In genomic region chr22:36860438-36860820, GRCh38 we compare ENCODE assay signal across 18 cellular contexts. TPM values are rescaled to one million over a fixed set of nuclear protein-coding genes. Genes with fewer than 3 reads are reported as not detected.
DNase-seq lines count a peak whose midpoint lies in the region; ATAC-seq and TF ChIP-seq lines count a peak whose summit lies in the region.
"Had no signal": no experiment of that assay in that cellular context is flagged by ENCODE, and none has a peak within 500 bp of the region (broad histone marks: within the 10 kb centered on the region; RNA-seq: fewer than 3 reads in every experiment).

No MANE protein-coding gene starts in this region.

- CTCF ChIA-PET in activated naive CD4-positive, alpha-beta T cell treated with anti-CD3 and anti-CD28 coated beads, Interleukin-2, amount 10 ng/mL, durations not matched to agents 7 days and 5 days (lab: Charles Lee) = interaction anchor here (1.1 to 11.3 kb wide), 5 partner anchors 8 to 314 kb away, joined by 3 to 211 read pairs (median 3); no protein-coding TSS in a partner anchor
- CTCF ChIA-PET in T-cell (lab: Charles Lee) = interaction anchor here (0.7 to 1.3 kb wide), 4 partner anchors 31 to 750 kb away, joined by 3 read pairs; no protein-coding TSS in a partner anchor

- POLR2A ChIA-PET in T-cell (lab: Charles Lee) = no interaction called here

- H3K27ac Mint-ChIP-seq in activated naive CD4-positive, alpha-beta T cell treated with anti-CD3 and anti-CD28 coated beads, Interleukin-2, amount 10 ng/mL, durations not matched to agents 7 days and 5 days = peak overlapping the region; percentile 94
- peak overlapping the region; percentile 83 to 94 for H3K27ac Mint-ChIP-seq in T-cell

- H3K9me3 Mint-ChIP-seq in activated naive CD4-positive, alpha-beta T cell treated with anti-CD3 and anti-CD28 coated beads, Interleukin-2, amount 10 ng/mL, durations not matched to agents 7 days and 5 days = no peaks in the 10 kb centered on the region
- no peaks in the 10 kb centered on the region for H3K9me3 Mint-ChIP-seq in T-cell

- 95 to 100% methylated on average over 2 of the region's 2 CpGs for WGBS in upper lobe of left lung, 2 donors
- 97 to 98% methylated on average over 2 of the region's 2 CpGs for WGBS in lower leg skin, 2 donors
- WGBS in hepatocyte (ENCODE audit: low lambda C conversion rate, missing lambda C conversion rate) = 100% methylated on average over 2 of the region's 2 CpGs

- TF ChIP-seq EP300 in upper lobe of left lung (IDR thresholded peaks at IDR 0.05) = no peak

- ATAC-seq in T-cell (replicated peaks in 1 of 4) = no peak
- no peak for ATAC-seq in upper lobe of left lung (ENCODE audit: low FRiP score in 2 of 2)
- no peak for ATAC-seq in HG02623 (IDR thresholded peaks at IDR 0.05; ENCODE audit: unreplicated experiment)
- ATAC-seq: Panc1 had no signal

- no peaks in the 10 kb centered on the region for H4K20me1 ChIP-seq in hepatocyte (ENCODE audit: insufficient read depth, poor library complexity, severe bottlenecking)

- peaks cover 35% of the 10 kb centered on the region for H3K4me1 Mint-ChIP-seq in activated naive CD4-positive, alpha-beta T cell treated with anti-CD3 and anti-CD28 coated beads, Interleukin-2, amount 10 ng/mL, durations not matched to agents 7 days and 5 days
- peaks cover 20 to 34% (median 29%) of the 10 kb centered on the region in 3 donors for H3K4me1 Mint-ChIP-seq in T-cell

- no peak for DNase-seq in activated naive CD4-positive, alpha-beta T cell treated with anti-CD3 and anti-CD28 coated beads, Interleukin-2, amount 10 ng/mL, durations not matched to agents 7 days and 5 days
- no peak for DNase-seq in activated naive CD4-positive, alpha-beta T cell treated with Interleukin-2 at 50 U/mL for 16 hours
- no peak for DNase-seq in T-cell
- no peak for DNase-seq in effector memory CD4-positive, alpha-beta T cell
- DNase-seq in upper lobe of left lung = no peak
- no peak for DNase-seq in lower leg skin (ENCODE audit: low spot score in 2 of 2)
- DNase-seq in hepatocyte (ENCODE audit: low spot score) = no peak
- DNase-seq: activated CD4-positive, alpha-beta T cell treated with anti-CD3 and anti-CD28 coated beads for 1 hour; DMS79; NCI-H1436 treated with DMSO at 0.1 percent for 48 hours had no signal

- H3K4me2 ChIP-seq in hepatocyte = no peak overlapping the region
- H3K4me2 ChIP-seq: KMS-11 had no signal

- H3K27ac ChIP-seq in effector memory CD4-positive, alpha-beta T cell (ENCODE audit: insufficient read depth, low read length, poor library complexity, severe bottlenecking) = peak overlapping the region; percentile 45
- H3K27ac ChIP-seq in upper lobe of left lung (peak overlapping the region; percentile 2 to 91 (median 86)), hepatocyte (no peak overlapping the region)
- H3K27ac ChIP-seq: KMS-11, parathyroid adenoma had no signal

- H3K27me3 ChIP-seq in effector memory CD4-positive, alpha-beta T cell (replicated peaks; ENCODE audit: control insufficient read depth, insufficient read depth, low read length, poor library complexity, severe bottlenecking) = no peaks in the 10 kb centered on the region
- no peaks in the 10 kb centered on the region for H3K27me3 ChIP-seq in upper lobe of left lung
- peaks cover 17% of the 10 kb centered on the region for H3K27me3 ChIP-seq in hepatocyte

- no peaks in the 10 kb centered on the region for H3K79me2 ChIP-seq in hepatocyte
- H3K79me2 ChIP-seq: parathyroid adenoma had no signal

- peak overlapping the region; percentile 51 for H3K4me3 Mint-ChIP-seq in activated naive CD4-positive, alpha-beta T cell treated with anti-CD3 and anti-CD28 coated beads, Interleukin-2, amount 10 ng/mL, durations not matched to agents 7 days and 5 days
- H3K4me3 Mint-ChIP-seq in T-cell = peak overlapping the region; percentile 49 to 65 (median 64)

- no peaks in the 10 kb centered on the region for H3K9me3 ChIP-seq in effector memory CD4-positive, alpha-beta T cell (ENCODE audit: control insufficient read depth, low read length)
- H3K9me3 ChIP-seq in upper lobe of left lung (no peaks in the 10 kb centered on the region), hepatocyte (ENCODE audit: low read depth) (no peaks in the 10 kb centered on the region)
- H3K9me3 ChIP-seq: mucosa of descending colon had no signal

- no peaks in the 10 kb centered on the region for H3K36me3 Mint-ChIP-seq in activated naive CD4-positive, alpha-beta T cell treated with anti-CD3 and anti-CD28 coated beads, Interleukin-2, amount 10 ng/mL, durations not matched to agents 7 days and 5 days
- peaks cover 13% of the 10 kb centered on the region for H3K36me3 Mint-ChIP-seq in T-cell

- TF ChIP-seq CTCF in upper lobe of left lung (IDR thresholded peaks at IDR 0.05) (no peak), lower leg skin (IDR thresholded peaks at IDR 0.05) (no peak), hepatocyte (IDR thresholded peaks at IDR 0.05; ENCODE audit: poor library complexity) (no peak)

- peaks cover 18% of the 10 kb centered on the region for H3K4me1 ChIP-seq in effector memory CD4-positive, alpha-beta T cell (ENCODE audit: control insufficient read depth, insufficient read depth, low read length, poor library complexity, severe bottlenecking)
- H3K4me1 ChIP-seq in upper lobe of left lung (peaks cover 3 to 26% (median 10%) of the 10 kb centered on the region in 4 donors), hepatocyte (ENCODE audit: insufficient read depth) (peaks cover 5% of the 10 kb centered on the region)

- H2AFZ ChIP-seq in hepatocyte = no peak overlapping the region
- H2AFZ ChIP-seq: parathyroid adenoma had no signal

- peaks cover 20% of the 10 kb centered on the region for H3K27me3 Mint-ChIP-seq in activated naive CD4-positive, alpha-beta T cell treated with anti-CD3 and anti-CD28 coated beads, Interleukin-2, amount 10 ng/mL, durations not matched to agents 7 days and 5 days
- H3K27me3 Mint-ChIP-seq in T-cell = peaks cover 0 to 6% of the 10 kb centered on the region in 2 donors

- H3K36me3 ChIP-seq in effector memory CD4-positive, alpha-beta T cell (ENCODE audit: control insufficient read depth, insufficient read depth, low read length) = no peaks in the 10 kb centered on the region
- H3K36me3 ChIP-seq in upper lobe of left lung = no peaks in the 10 kb centered on the region
- no peaks in the 10 kb centered on the region for H3K36me3 ChIP-seq in hepatocyte (replicated peaks; ENCODE audit: insufficient read depth, low read depth)

- no peak overlapping the region for H3K4me3 ChIP-seq in effector memory CD4-positive, alpha-beta T cell (ENCODE audit: insufficient read depth, low read depth, low read length, poor library complexity, severe bottlenecking)
- H3K4me3 ChIP-seq in upper lobe of left lung (no peak overlapping the region), lower leg skin (ENCODE audit: low read depth, poor library complexity, severe bottlenecking) (no peak overlapping the region), hepatocyte (no peak overlapping the region)
- H3K4me3 ChIP-seq: mucosa of descending colon had no signal

- intact Hi-C loops in lower leg skin (cut with DNase I; ENCODE audit: low total_unique reads) = no loop called here

- no peaks in the 10 kb centered on the region for H3K9me2 ChIP-seq in hepatocyte (replicated peaks; ENCODE audit: insufficient read depth)

- TF ChIP-seq POLR2A in upper lobe of left lung (IDR thresholded peaks at IDR 0.05) (no peak), lower leg skin (IDR thresholded peaks at IDR 0.05) (no peak)

RNA-seq across cellular contexts. Expression of gene NCF4, which starts 0.4 kb away (rescaled TPM):
- total RNA-seq in T-cell = 10 to 100 TPM in 4 of 5 donors, 1 to 10 TPM in 1; 8.0 to 23.6 (median 15.9) TPM
- total RNA-seq in upper lobe of left lung = 10 to 100 TPM; 28.2 to 72.5 (median 54.3) TPM
- 1 to 10 TPM; 2.6 to 6.4 (median 5.4) TPM for total RNA-seq in lower leg skin
- total RNA-seq in hepatocyte = 0.37 and 1.5 TPM in 2 replicates
- 0.41 and 0.54 TPM in 2 replicates for polyA plus RNA-seq in hepatocyte
- total RNA-seq: NCI-H460 had no signal

RNA-seq across cellular contexts. Expression of gene PVALB, which starts 43.6 kb away (rescaled TPM):
- total RNA-seq in T-cell (not detected), upper lobe of left lung (1 to 10 TPM in 3 of 6 donors, not detected in 3; 1.5 to 3.3 (median 1.8) TPM), lower leg skin (not detected), hepatocyte (not detected in 2 replicates)
- polyA plus RNA-seq in hepatocyte = 0.30 TPM in 1 of 2 replicates, not detected in the other
- total RNA-seq: mucosa of descending colon, NCI-H460, subcutaneous adipose tissue had no signal
- polyA plus RNA-seq: keratinocyte had no signal

RNA-seq across cellular contexts. Expression of gene CSF2RB, which starts 53.0 kb away (rescaled TPM):
- total RNA-seq in T-cell = 1 to 10 TPM; 3.4 to 6.0 (median 4.1) TPM
- 10 to 100 TPM in 5 of 6 donors, 1 to 10 TPM in 1; 8.2 to 43.0 (median 24.2) TPM for total RNA-seq in upper lobe of left lung
- 10 to 100 TPM in 1 of 4 donors, 1 to 10 TPM in 3; 3.2 to 10.7 (median 5.5) TPM for total RNA-seq in lower leg skin
- total RNA-seq in hepatocyte = 0.28 and 0.83 TPM in 2 replicates
- polyA plus RNA-seq in hepatocyte = not detected in 2 replicates
- total RNA-seq: NCI-H460 had no signal
